ENCODE assay signal across 8 cellular contexts in genomic region chr7:64625114-64626082, GRCh38. TPM values are rescaled to one million over a fixed set of nuclear protein-coding genes. Genes with fewer than 3 reads are reported as not detected.
DNase-seq lines count a peak whose midpoint lies in the region; ATAC-seq, FAIRE-seq and TF ChIP-seq lines count a peak whose summit lies in the region.

No MANE protein-coding gene starts in this region.

- H3K36me3 ChIP-seq in GM12878 (ENCODE audit: control insufficient read depth in 2 of 2, insufficient read depth in 2 of 2, low read length in 1 of 2) = no peaks in the 10 kb centered on the region

- intact Hi-C loops in GM12878 (cut with micrococcal nuclease; ENCODE audit: unreplicated experiment) = no loop called here

- H3K4me1 ChIP-seq in GM12878 (ENCODE audit: control insufficient read depth, insufficient read depth, low read length) = no peaks in the 10 kb centered on the region

- WGBS in GM12878 (ENCODE audit: insufficient coverage, insufficient replicate concordance, low lambda C conversion rate, missing lambda C conversion rate) = 15% methylated on average over 12 of the region's 12 CpGs

- no peak for TF ChIP-seq POLR2A in GM12878 (IDR thresholded peaks at IDR 0.05; ENCODE audit: low read depth, low read length)

- CTCF ChIA-PET in GM12878 (lab: Yijun Ruan, JAX) = interaction anchor here (0.7 to 2.3 kb wide), 8 partner anchors 10 to 378 kb away, joined by 3 to 8 read pairs (median 3); partner anchors contain the start of gene ZNF680

- DNase-seq in GF-D8 (lab: John Stamatoyannopoulos, UW) = peak; percentile 21
- DNase-seq in GM12878 (ENCODE audit: low read depth, low spot score) = no peak
- DNase-seq in myocyte (ENCODE audit: low read depth) = peak; percentile 11
- no peak for DNase-seq in midbrain (lab: John Stamatoyannopoulos, UW)
- no peak for DNase-seq in NCI-H2107 treated with DMSO at 0.1 percent for 48 hours (lab: John Stamatoyannopoulos, UW; ENCODE audit: unreplicated experiment)
- no peak for DNase-seq in NK-92 treated with Interleukin-12 subunit alpha and Interleukin-12 subunit beta, amount 100 ng/mL, for 24 hours (lab: John Stamatoyannopoulos, UW)
- no peak for DNase-seq in NCI-H524 (lab: John Stamatoyannopoulos, UW)

- peak; percentile 39 to 62 (median 47); a peak in 4 of 6 replicates for TF ChIP-seq CTCF in GM12878 (IDR thresholded peaks at IDR 0.05 in 2 of 3, conservative IDR thresholded peaks at IDR 0.05 in 1 of 3; ENCODE audit: control insufficient read depth in 2 of 3, extremely low read depth in 1 of 3, insufficient read depth in 1 of 3, low read depth in 3 of 3, low read length in 3 of 3)

- no peak for TF ChIP-seq EP300 in GM12878 (IDR thresholded peaks at IDR 0.05; ENCODE audit: borderline replicate concordance in 1 of 2, control insufficient read depth in 1 of 2, low read depth in 2 of 2, low read length in 2 of 2)

- H2AFZ ChIP-seq in GM12878 (ENCODE audit: control insufficient read depth, low read depth, low read length) = no peak overlapping the region

- peak; percentile 45 for ATAC-seq in HG02870 (IDR thresholded peaks at IDR 0.05; ENCODE audit: unreplicated experiment)
- peak; percentile 43 for ATAC-seq in GM12878

- H3K79me2 ChIP-seq in GM12878 (ENCODE audit: control insufficient read depth, insufficient read depth, low read length) = no peaks in the 10 kb centered on the region

- POLR2A ChIA-PET in GM12878 (lab: Charles Lee) = no interaction called here

- no peak overlapping the region for H3K27ac ChIP-seq in GM12878 (ENCODE audit: control insufficient read depth, insufficient read depth)

- SMC1A ChIA-PET in GM12878 (lab: Charles Lee; ENCODE audit: uncharacterized antibody, unreplicated experiment) = interaction anchor here (0.9 kb wide), 1 partner anchor 305 kb away, joined by 3 read pairs; no protein-coding TSS in a partner anchor

- H3K9me3 ChIP-seq in GM12878 (replicated peaks; ENCODE audit: control insufficient read depth, insufficient read depth, low read length) = no peaks in the 10 kb centered on the region; the same call in 2 of the 3 replicates

- peak; percentile 62 for TF ChIP-seq RAD21 in GM12878 (IDR thresholded peaks at IDR 0.05; ENCODE audit: insufficient read depth, low read depth, low read length)

- H3K9ac ChIP-seq in GM12878 (ENCODE audit: control insufficient read depth, insufficient read depth, low read length) = no peak overlapping the region

- FAIRE-seq in GM12878 (lab: Jason Lieb, UNC) = no peak

- no peaks in the 10 kb centered on the region for H4K20me1 ChIP-seq in GM12878 (ENCODE audit: control insufficient read depth, insufficient read depth)

- in situ Hi-C loops in GM12878 (cut with MboI) = no loop called here

- H3K4me3 ChIP-seq in GM12878 = no peak overlapping the region

- H3K4me2 ChIP-seq in GM12878 (ENCODE audit: control insufficient read depth, insufficient read depth) = no peak overlapping the region

- RAD21 ChIA-PET in GM12878 (lab: Charles Lee; ENCODE audit: unreplicated experiment) = interaction anchor here (0.9 kb wide), 1 partner anchor 305 kb away, joined by 4 read pairs; no protein-coding TSS in a partner anchor

- BruUV-seq in GM12878 (replicated peaks; lab: Mats Ljungman, UMichigan) = no TSS peak

- H3K27me3 ChIP-seq in GM12878 (replicated peaks in 1 of 2; ENCODE audit: control insufficient read depth in 2 of 2, insufficient read depth in 2 of 2, low read length in 1 of 2) = no peaks in the 10 kb centered on the region

TF ChIP-seq in GM12878, 131 proteins besides CTCF, POLR2A, EP300 and RAD21:
- TF ChIP-seq POU2F2 (IDR thresholded peaks at IDR 0.05; ENCODE audit: borderline replicate concordance, low read depth, low read length) = peak; percentile 94; the same call in 2 of the 3 replicates
- no peak for TF ChIP-seq ZSCAN29 (IDR thresholded peaks at IDR 0.05)
- peak; percentile 57; the same call in 1 of the 2 replicates for TF ChIP-seq SMC3 (IDR thresholded peaks at IDR 0.05; ENCODE audit: borderline replicate concordance, low read length)

RNA-seq across cellular contexts. Expression of gene ZNF107, which starts 40.5 kb away (rescaled TPM):
- 73.9 and 78.7 TPM in 2 replicates for total RNA-seq in GM12878 (2013; cell fraction: nucleolus; rRNA removed)
- 14.0 and 15.3 TPM in 2 replicates for total RNA-seq in GM12878 (2014; rRNA removed)
- total RNA-seq in GM12878 (2014; rRNA removed; fragmentation: Illumina TruSeq; extraction: Trizol) = 23.3 and 23.7 TPM in 2 replicates
- 10.8 and 12.0 TPM in 2 replicates for total RNA-seq in GM12878 (2021)
- 4.1 TPM for polyA plus RNA-seq in GM12878 (2011; ENCODE audit: low read depth)
- 18.3 and 35.9 TPM in 2 replicates for polyA plus RNA-seq in GM12878 (2011; rRNA removed)
- 11.9 and 16.5 TPM in 2 replicates for polyA plus RNA-seq in GM12878 (2011; cell fraction: cytosol; rRNA removed)
- 25.7 and 30.7 TPM in 2 replicates for polyA plus RNA-seq in GM12878 (2011; cell fraction: nucleus; rRNA removed)
- 8.3 and 10.1 TPM in 2 replicates for polyA plus RNA-seq in GM12878 (2012)
- polyA plus RNA-seq in GM12878 (2014; fragmentation: Illumina TruSeq; extraction: Trizol) = 22.8 and 27.7 TPM in 2 replicates
- 1 to 10 TPM; 3.2 to 3.7 TPM for polyA plus RNA-seq in GM12878 (2014; fragmentation: Nextera tagmentation; extraction: Ambion mirVana)
- 11.4 and 13.5 TPM in 2 replicates for polyA plus RNA-seq in GM12878 (2014; rRNA removed)
- polyA plus RNA-seq in GM12878 (2016; fragmentation: Nextera tagmentation; extraction: Ambion mirVana) = 10 to 100 TPM; 12.4 to 13.8 TPM
- polyA minus RNA-seq in GM12878 (2011; rRNA and poly(A)+ RNA removed) = 15.2 and 19.7 TPM in 2 replicates
- polyA minus RNA-seq in GM12878 (2011; cell fraction: cytosol; rRNA and poly(A)+ RNA removed) = 7.4 and 8.0 TPM in 2 replicates
- polyA minus RNA-seq in GM12878 (2011; cell fraction: nucleus; rRNA and poly(A)+ RNA removed) = 12.1 and 15.6 TPM in 2 replicates
- 6.6 and 7.4 TPM in 2 replicates for total RNA-seq in myocyte
- polyA plus RNA-seq in myocyte (2012) = 1.1 TPM

Comparison
In these comparisons a context has a peak if more than half of its experiments do, and no peak if none do; other contexts are left out.
1. DNase-seq: peak in GF-D8 (single experiment) and myocyte (single experiment); none in GM12878 (single experiment), midbrain (single experiment), NCI-H2107 treated with DMSO at 0.1 percent for 48 hours (single experiment), NK-92 treated with Interleukin-12 subunit alpha and Interleukin-12 subunit beta, amount 100 ng/mL, for 24 hours (single experiment) and NCI-H524 (0 of 2).